In the genomic region with DNA sequence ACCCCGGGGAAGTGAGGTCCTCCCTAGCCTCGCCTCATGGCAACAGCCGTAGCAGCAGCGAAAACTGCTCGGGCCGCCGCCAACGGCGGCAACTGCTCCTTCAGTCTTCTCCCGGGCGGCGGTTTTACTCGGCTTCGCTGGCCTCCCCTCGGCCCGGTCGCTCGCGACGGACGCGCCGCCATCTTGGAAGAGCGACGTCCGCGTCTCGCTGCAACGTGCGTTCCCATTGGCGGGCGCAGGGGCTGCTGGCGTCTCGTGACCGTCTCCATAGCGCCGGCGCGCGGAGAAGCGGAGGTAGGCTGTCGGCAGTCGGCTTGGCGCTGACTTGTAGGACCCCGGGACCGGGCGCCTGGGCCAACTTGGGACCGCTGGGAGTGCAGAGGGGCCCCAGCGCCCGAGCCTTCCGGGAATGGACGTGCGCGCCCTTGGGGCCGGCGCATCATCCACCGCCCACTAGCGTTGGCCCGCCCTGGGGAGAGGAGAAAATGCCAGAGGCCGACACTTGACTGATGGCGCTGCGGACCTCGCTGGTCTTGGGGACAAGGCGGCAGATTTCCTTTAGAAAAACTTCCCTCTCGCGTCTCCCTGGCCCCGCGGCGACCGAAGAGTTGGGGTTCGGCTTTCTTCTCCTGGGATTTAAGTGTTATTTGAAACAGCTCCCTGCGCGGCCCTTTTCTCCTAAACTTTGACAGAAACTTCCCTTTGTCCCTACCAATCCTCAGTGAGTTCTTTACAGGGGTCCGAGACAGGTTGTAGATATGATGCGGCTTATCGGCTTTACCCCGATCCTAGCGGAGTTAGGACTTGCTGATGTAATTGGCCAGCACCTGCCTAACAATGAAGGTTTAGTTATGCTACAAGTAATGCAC, we compare ENCODE assay signal across 8 cellular contexts. TPM values are rescaled to one million over a fixed set of nuclear protein-coding genes. Genes with fewer than 3 reads are reported as not detected.
DNase-seq lines count a peak whose midpoint lies in the region; ATAC-seq and TF ChIP-seq lines count a peak whose summit lies in the region.

A gene with protein sequence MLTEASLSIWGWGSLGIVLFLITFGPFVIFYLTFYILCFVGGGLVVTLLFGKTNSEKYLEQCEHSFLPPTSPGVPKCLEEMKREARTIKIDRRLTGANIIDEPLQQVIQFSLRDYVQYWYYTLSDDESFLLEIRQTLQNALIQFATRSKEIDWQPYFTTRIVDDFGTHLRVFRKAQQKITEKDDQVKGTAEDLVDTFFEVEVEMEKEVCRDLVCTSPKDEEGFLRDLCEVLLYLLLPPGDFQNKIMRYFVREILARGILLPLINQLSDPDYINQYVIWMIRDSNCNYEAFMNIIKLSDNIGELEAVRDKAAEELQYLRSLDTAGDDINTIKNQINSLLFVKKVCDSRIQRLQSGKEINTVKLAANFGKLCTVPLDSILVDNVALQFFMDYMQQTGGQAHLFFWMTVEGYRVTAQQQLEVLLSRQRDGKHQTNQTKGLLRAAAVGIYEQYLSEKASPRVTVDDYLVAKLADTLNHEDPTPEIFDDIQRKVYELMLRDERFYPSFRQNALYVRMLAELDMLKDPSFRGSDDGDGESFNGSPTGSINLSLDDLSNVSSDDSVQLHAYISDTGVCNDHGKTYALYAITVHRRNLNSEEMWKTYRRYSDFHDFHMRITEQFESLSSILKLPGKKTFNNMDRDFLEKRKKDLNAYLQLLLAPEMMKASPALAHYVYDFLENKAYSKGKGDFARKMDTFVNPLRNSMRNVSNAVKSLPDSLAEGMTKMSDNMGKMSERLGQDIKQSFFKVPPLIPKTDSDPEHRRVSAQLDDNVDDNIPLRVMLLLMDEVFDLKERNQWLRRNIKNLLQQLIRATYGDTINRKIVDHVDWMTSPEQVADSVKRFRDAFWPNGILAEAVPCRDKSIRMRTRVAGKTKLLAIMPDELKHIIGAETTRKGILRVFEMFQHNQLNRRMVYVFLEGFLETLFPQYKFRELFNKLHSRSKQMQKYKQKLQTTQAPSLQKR (minus strand): TSS at position 193 of the 869 bp plus-strand sequence. CDS start 199 bp downstream, outside the sequence.

- TF ChIP-seq EP300 in transverse colon (IDR thresholded peaks at IDR 0.05; ENCODE audit: low read depth) = no peak

- no peaks in the 10 kb centered on the region for H3K9me3 Mint-ChIP-seq in activated naive CD8-positive, alpha-beta T cell treated with anti-CD3 and anti-CD28 coated beads, Interleukin-2, amount 50 U/mL, for 24 hours

- intact Hi-C loops in transverse colon (cut with DNase I; ENCODE audit: low total_unique reads) = no loop called here

- peak within 1 kb of the TSS; percentile 89 for H2AK5ac ChIP-seq in trophoblast cell (ENCODE audit: low read length)

- H3K9me3 ChIP-seq in cardiac muscle cell (ENCODE audit: low read depth) (no peaks in the 10 kb centered on the region), trophoblast cell (ENCODE audit: insufficient read depth, low read depth, low read length) (no peaks in the 10 kb centered on the region), transverse colon (no peaks in the 10 kb centered on the region)

- H3K27me3 ChIP-seq in cardiac muscle cell = no peaks in the 10 kb centered on the region
- no peaks in the 10 kb centered on the region for H3K27me3 ChIP-seq in trophoblast cell (ENCODE audit: insufficient read depth, low read length)
- H3K27me3 ChIP-seq in transverse colon = no peaks in the 10 kb centered on the region

- peak within 1 kb of the TSS; percentile 85 for H2BK120ac ChIP-seq in trophoblast cell (ENCODE audit: insufficient read depth, low read length, poor library complexity)

- peak within 1 kb of the TSS; percentile 97 for H3K18ac ChIP-seq in trophoblast cell (ENCODE audit: low read length)

- peak within 1 kb of the TSS; percentile 54 for H3K4me3 ChIP-seq in cardiac muscle cell
- peak within 1 kb of the TSS; percentile 93 for H3K4me3 ChIP-seq in trophoblast cell (ENCODE audit: low read depth, low read length)
- peak within 1 kb of the TSS; percentile 57 to 89 (median 74) for H3K4me3 ChIP-seq in transverse colon

- ATAC-seq in HG02763 (IDR thresholded peaks at IDR 0.05; ENCODE audit: unreplicated experiment) = peak; percentile 93
- ATAC-seq in activated naive CD8-positive, alpha-beta T cell treated with anti-CD3 and anti-CD28 coated beads, Interleukin-2, amount 50 U/mL, for 24 hours = peak; percentile 96

- peaks cover 36% of the 10 kb centered on the region for H3K4me1 Mint-ChIP-seq in activated naive CD8-positive, alpha-beta T cell treated with anti-CD3 and anti-CD28 coated beads, Interleukin-2, amount 50 U/mL, for 24 hours

- H3K36me3 Mint-ChIP-seq in activated naive CD8-positive, alpha-beta T cell treated with anti-CD3 and anti-CD28 coated beads, Interleukin-2, amount 50 U/mL, for 24 hours (ENCODE audit: low read depth) = peaks cover 6% of the 10 kb centered on the region

- peak within 1 kb of the TSS; percentile 94 for H3K4me3 Mint-ChIP-seq in activated naive CD8-positive, alpha-beta T cell treated with anti-CD3 and anti-CD28 coated beads, Interleukin-2, amount 50 U/mL, for 24 hours

- TF ChIP-seq POLR2A in transverse colon (IDR thresholded peaks at IDR 0.05) = peak; percentile 79

- H3K79me1 ChIP-seq in trophoblast cell (ENCODE audit: low read length) = peaks cover 13% of the 10 kb centered on the region

- H4K12ac ChIP-seq in trophoblast cell (ENCODE audit: low read depth, low read length) = peak within 1 kb of the TSS; percentile 88

- peak within 1 kb of the TSS; percentile 95 for H3K4ac ChIP-seq in trophoblast cell (ENCODE audit: low read depth, low read length)

- peak within 1 kb of the TSS; percentile 95 for H2AFZ ChIP-seq in trophoblast cell (ENCODE audit: insufficient read depth, low read length, poor library complexity)

- H3K9ac ChIP-seq in trophoblast cell (ENCODE audit: low read length) = peak within 1 kb of the TSS; percentile 94

- in situ Hi-C loops in transverse colon (cut with MboI; ENCODE audit: low pct_ligation_motif_present in 1 of 4, low pct_unique_long_range_greater_than_20kb in 1 of 4, low sequenced_read_pairs in 3 of 4) = loop anchor here in 1 of 4 donors (25.0 kb wide), 1 partner anchor 653 kb away; a partner anchor contains a TSS

- H3K27ac ChIP-seq in cardiac muscle cell = peak within 1 kb of the TSS; percentile 97
- peak within 1 kb of the TSS; percentile 92 for H3K27ac ChIP-seq in trophoblast cell (ENCODE audit: low read depth, low read length)
- peak within 1 kb of the TSS; percentile 91 to 96 (median 92) for H3K27ac ChIP-seq in transverse colon

- peak within 1 kb of the TSS; percentile 97 for H3K4me2 ChIP-seq in trophoblast cell (ENCODE audit: low read length)

- peak within 1 kb of the TSS; percentile 96 for H4K8ac ChIP-seq in trophoblast cell (ENCODE audit: low read depth, low read length)

- H3K23ac ChIP-seq in trophoblast cell (ENCODE audit: low read length) = no peak within 1 kb of the TSS

- peaks cover 9% of the 10 kb centered on the region for H3K79me2 ChIP-seq in trophoblast cell (ENCODE audit: control insufficient read depth, insufficient read depth, low read length, poor library complexity)

- no CpG with 5 or more reads among the region's 78 CpGs for WGBS in trophoblast cell (ENCODE audit: extremely low coverage, insufficient coverage, insufficient read length)
- WGBS in transverse colon (ENCODE audit: low coverage in 1 of 2), 2 donors = 0% methylated on average over 48 of the region's 78 CpGs; no CpG with 5 or more reads in 1 of the 2 donors

- H2BK5ac ChIP-seq in trophoblast cell (ENCODE audit: low read depth, low read length, poor library complexity) = peak within 1 kb of the TSS; percentile 95

- no peaks in the 10 kb centered on the region for H3K27me3 Mint-ChIP-seq in activated naive CD8-positive, alpha-beta T cell treated with anti-CD3 and anti-CD28 coated beads, Interleukin-2, amount 50 U/mL, for 24 hours

- H3K14ac ChIP-seq in trophoblast cell (ENCODE audit: low read length) = peak within 1 kb of the TSS; percentile 97

- H3K4me1 ChIP-seq in cardiac muscle cell (ENCODE audit: low read depth) (peaks cover 14% of the 10 kb centered on the region), trophoblast cell (ENCODE audit: control insufficient read depth in 1 of 2, insufficient read depth in 2 of 2, low read length in 2 of 2) (peaks cover 0 to 2% of the 10 kb centered on the region in 2 experiments), transverse colon (peaks cover 6 to 44% (median 16%) of the 10 kb centered on the region in 4 donors)

- DNase-seq in NCI-H1417 (lab: John Stamatoyannopoulos, UW) = peak; percentile 92 to 96 (median 96)
- DNase-seq in SW 1271 (lab: John Stamatoyannopoulos, UW) = peak; percentile 75 to 93
- peak; percentile 90 for DNase-seq in activated naive CD8-positive, alpha-beta T cell treated with anti-CD3 and anti-CD28 coated beads, Interleukin-2, amount 50 U/mL, for 24 hours
- DNase-seq in cardiac muscle cell (ENCODE audit: low read depth in 1 of 2, low spot score in 1 of 2) = peak; percentile 95 to 97
- peak; percentile 93 to 96 for DNase-seq in trophoblast cell
- DNase-seq in transverse colon = peak; percentile 92

- peak within 1 kb of the TSS; percentile 92 for H4K91ac ChIP-seq in trophoblast cell (ENCODE audit: low read depth, low read length)

- TF ChIP-seq CTCF in GM12874 (IDR thresholded peaks at IDR 0.05; ENCODE audit: insufficient read depth, low read depth, low read length) (peak; percentile 47; the same call in 1 of the 2 replicates), cardiac muscle cell (IDR thresholded peaks at IDR 0.05; ENCODE audit: low read depth, low read length) (peak; percentile 43), transverse colon (IDR thresholded peaks at IDR 0.05) (peak in 3 of 5 experiments; percentile 15 to 34 (median 32))

- H3K27ac Mint-ChIP-seq in activated naive CD8-positive, alpha-beta T cell treated with anti-CD3 and anti-CD28 coated beads, Interleukin-2, amount 50 U/mL, for 24 hours = peak within 1 kb of the TSS; percentile 94

- peak within 1 kb of the TSS; percentile 67 for H2BK12ac ChIP-seq in trophoblast cell (ENCODE audit: low read length)

- H3K36me3 ChIP-seq in cardiac muscle cell = no peaks in the 10 kb centered on the region
- no peaks in the 10 kb centered on the region for H3K36me3 ChIP-seq in trophoblast cell (ENCODE audit: control insufficient read depth in 1 of 2, insufficient read depth in 2 of 2, low read length in 2 of 2)
- no peaks in the 10 kb centered on the region for H3K36me3 ChIP-seq in transverse colon

RNA-seq across cellular contexts. Expression of the gene that starts here (rescaled TPM):
- total RNA-seq in cardiac muscle cell (41.3 and 86.8 TPM in 2 replicates), transverse colon (10 to 100 TPM; 11.3 to 83.8 (median 69.0) TPM)
- polyA plus RNA-seq in cardiac muscle cell = 11.0 and 18.2 TPM in 2 replicates
- 29.8 and 31.6 TPM in 2 replicates for polyA plus RNA-seq in trophoblast cell (2013)

Comparison
In these comparisons a context has a peak if more than half of its experiments do, and no peak if none do; other contexts are left out.
1. Peak in every context shown above with its lines: DNase-seq, ATAC-seq, H3K4me3 ChIP-seq and H3K27ac ChIP-seq.